In genomic region chr16:89547291-89547690, GRCh38 we compare ENCODE assay signal across 26 cellular contexts. TPM values are rescaled to one million over a fixed set of nuclear protein-coding genes. Genes with fewer than 3 reads are reported as not detected.
"Had no signal": no experiment of that assay in that cellular context is flagged by ENCODE, and none has a peak within 500 bp of the region (broad histone marks: within the 10 kb centered on the region; RNA-seq: fewer than 3 reads in every experiment).

No MANE protein-coding gene starts in this region.

- H3K4me1 Mint-ChIP-seq: memory B cell had no signal

- H3K27ac Mint-ChIP-seq: memory B cell had no signal

- H3K27ac ChIP-seq: coronary artery, epithelial cell of prostate, esophagus squamous epithelium, gastrocnemius medialis, heart right ventricle, left lung, lower lobe of right lung had no signal

- H3K9me3 Mint-ChIP-seq: memory B cell had no signal

- DNase-seq: dermis blood vessel endothelial cell; dorsolateral prefrontal cortex; effector CD4-positive, alpha-beta T cell; effector memory CD4-positive, alpha-beta T cell; erythroblast; esophagus squamous epithelium; foreskin fibroblast; foreskin melanocyte; gastrocnemius medialis; glutamatergic neuron; head of caudate nucleus; heart right ventricle; hippocampal formation; left cardiac atrium; left lung; left ventricle myocardium superior; lower lobe of right lung; mesendoderm; midbrain had no signal

- H3K27me3 ChIP-seq: dorsolateral prefrontal cortex, esophagus squamous epithelium, gastrocnemius medialis, heart right ventricle, left lung had no signal

- H3K4me1 ChIP-seq: esophagus squamous epithelium, gastrocnemius medialis, heart right ventricle, left lung, lower lobe of right lung had no signal

- FAIRE-seq: colon, islet of Langerhans, keratinocyte had no signal

- H3K9me3 ChIP-seq: esophagus squamous epithelium, gastrocnemius medialis, heart right ventricle, left lung, lower lobe of right lung had no signal

- H3K27me3 Mint-ChIP-seq: memory B cell had no signal

- H3K4me3 Mint-ChIP-seq: memory B cell had no signal

- H3K4me3 ChIP-seq: coronary artery, dorsolateral prefrontal cortex, esophagus squamous epithelium, gastrocnemius medialis, heart right ventricle, left lung, lower lobe of right lung had no signal

- ATAC-seq: esophagus mucosa, gastrocnemius medialis, heart right ventricle, left cardiac atrium, left lung, left ventricle myocardium superior, lower lobe of right lung had no signal

RNA-seq across cellular contexts. Expression of gene CPNE7, which starts 28.3 kb away (rescaled TPM):
- total RNA-seq: gastrocnemius medialis, left cardiac atrium, left ventricle myocardium superior had no signal
